Comparison of ENCODE assay signal across 11 cellular contexts in genomic region chr20:52060794-52061714, GRCh38.
DNase-seq lines count a peak whose midpoint lies in the region; ATAC-seq and TF ChIP-seq lines count a peak whose summit lies in the region.
"Had no signal": no experiment of that assay in that cellular context is flagged by ENCODE, and none has a peak within 500 bp of the region (broad histone marks: within the 10 kb centered on the region; RNA-seq: fewer than 3 reads in every experiment).

No MANE protein-coding gene starts in this region.

- H3K4me3 ChIP-seq in AG10803 (ENCODE audit: low read length): no peak overlapping the region
- H3K4me3 ChIP-seq: stomach had no signal

- TF ChIP-seq CTCF in AG10803 (conservative IDR thresholded peaks at IDR 0.05; ENCODE audit: low read length): peak; percentile 48

- DNase-seq in AG10803 (ENCODE audit: low read depth) (peak; percentile 43), HT1080 (ENCODE audit: low read depth) (peak; percentile 67), astrocyte of the hippocampus (ENCODE audit: low read depth, low spot score) (peak; percentile 27), left kidney (ENCODE audit: low read depth, low spot score) (peak; percentile 90), activated gamma-delta T cell treated with Interleukin-2 at 50 U/mL for 16 hours (no peak)
- no peak for DNase-seq in stimulated activated CD4-positive, alpha-beta T cell treated with anti-CD3 and anti-CD28 coated beads, Interleukin-4, amount 100 ng/mL, for 24 hours
- no peak for DNase-seq in activated naive CD4-positive, alpha-beta T cell treated with Interleukin-2 at 50 U/mL for 16 hours
- DNase-seq: effector memory CD4-positive, alpha-beta T cell; NCI-H2029; stomach had no signal

- no peak for ATAC-seq in GM18868 (IDR thresholded peaks at IDR 0.05; ENCODE audit: unreplicated experiment)

Comparison
In these comparisons a context has a peak if more than half of its experiments do, and no peak if none do; other contexts are left out.
1. DNase-seq: peak in AG10803 (single experiment), HT1080 (single experiment), astrocyte of the hippocampus (single experiment) and left kidney (single experiment); none in stimulated activated CD4-positive, alpha-beta T cell treated with anti-CD3 and anti-CD28 coated beads, Interleukin-4, amount 100 ng/mL, for 24 hours (single experiment), activated gamma-delta T cell treated with Interleukin-2 at 50 U/mL for 16 hours (single experiment) and activated naive CD4-positive, alpha-beta T cell treated with Interleukin-2 at 50 U/mL for 16 hours (single experiment).